ENCODE assay signal across 15 cellular contexts in the genomic region with DNA sequence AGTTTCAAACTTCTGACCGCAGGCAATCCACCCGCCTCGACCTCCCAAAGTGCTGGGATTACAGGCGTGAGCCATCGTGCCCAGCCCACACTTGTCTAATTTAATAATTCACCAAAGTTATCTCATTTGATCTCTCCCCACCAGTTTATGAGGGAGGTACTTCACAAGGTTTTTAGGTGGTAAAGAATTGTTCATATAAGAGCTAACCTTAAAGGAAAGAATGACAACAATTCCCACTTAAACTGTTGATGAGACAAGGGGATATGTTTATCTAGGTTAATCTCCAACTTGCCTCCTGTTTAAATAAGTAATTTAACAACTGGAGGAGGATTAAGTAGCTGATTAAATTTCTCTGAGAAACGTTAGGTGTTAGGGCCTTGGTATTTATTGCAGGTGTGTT.
DNase-seq lines count a peak whose midpoint lies in the region; ATAC-seq and TF ChIP-seq lines count a peak whose summit lies in the region.
"Had no signal": no experiment of that assay in that cellular context is flagged by ENCODE, and none has a peak within 500 bp of the region (broad histone marks: within the 10 kb centered on the region; RNA-seq: fewer than 3 reads in every experiment).

No MANE protein-coding gene starts in this region.

- H2BK15ac ChIP-seq in mesendoderm (replicated peaks; ENCODE audit: low read depth) = no peak overlapping the region

- no peak overlapping the region for H2AK5ac ChIP-seq in mesendoderm (ENCODE audit: low read length)

- H3K4me3 ChIP-seq in HEK293 (ENCODE audit: low read depth, low read length) = no peak overlapping the region
- no peak overlapping the region for H3K4me3 ChIP-seq in endodermal cell (ENCODE audit: low read length)
- H3K4me3 ChIP-seq in mesendoderm (ENCODE audit: low read length) = no peak overlapping the region
- H3K4me3 ChIP-seq in GM23338 = no peak overlapping the region

- H3K9ac ChIP-seq in endodermal cell (ENCODE audit: extremely low read depth, low read length, poor library complexity, severe bottlenecking) = no peak overlapping the region
- no peak overlapping the region for H3K9ac ChIP-seq in mesendoderm (ENCODE audit: low read length)

- H3F3A ChIP-seq in GM23338 (replicated peaks; ENCODE audit: low read depth) = no peaks in the 10 kb centered on the region

- CTCF ChIA-PET in HEK293 (lab: Yijun Ruan, JAX) = interaction anchor here (0.6 to 1.0 kb wide), 3 partner anchors 19 to 174 kb away, joined by 3 to 4 read pairs (median 4); no protein-coding TSS in a partner anchor

- TF ChIP-seq CTCF in HEK293 (tag by site-specific recombination; IDR thresholded peaks at IDR 0.05) = no peak
- TF ChIP-seq CTCF in endodermal cell (conservative IDR thresholded peaks at IDR 0.05) = no peak
- no peak for TF ChIP-seq CTCF in GM23338 (conservative IDR thresholded peaks at IDR 0.05; ENCODE audit: low read depth in 2 of 2)

- no peaks in the 10 kb centered on the region for H3K79me1 ChIP-seq in mesendoderm (ENCODE audit: low read length)

- H3K79me2 ChIP-seq in mesendoderm (ENCODE audit: control insufficient read depth, insufficient read depth, low read length) = no peaks in the 10 kb centered on the region
- no peaks in the 10 kb centered on the region for H3K79me2 ChIP-seq in GM23338 (replicated peaks; ENCODE audit: insufficient read depth)

- WGBS in endodermal cell (ENCODE audit: insufficient coverage in 1 of 2, insufficient read length in 1 of 2), 2 experiments = 82% methylated on average over 4 of the region's 6 CpGs; no CpG with 5 or more reads in 1 of the 2 experiments
- whole genome bisulfite sequencing in mesendoderm (ENCODE audit: extremely low coverage, insufficient coverage, low lambda C conversion rate) = no CpG with 5 or more reads among the region's 6 CpGs

- no peaks in the 10 kb centered on the region for H3K9me2 ChIP-seq in GM23338 (ENCODE audit: insufficient read depth)

- DNase-seq in endodermal cell (no peak), mesendoderm (peak; percentile 16), GM23338 (ENCODE audit: low spot score) (no peak), NCI-H446 treated with DMSO at 0.1 percent for 48 hours (lab: John Stamatoyannopoulos, UW) (no peak)
- DNase-seq: AML-193; Caco-2; CD4-positive, alpha-beta T cell; DMS153; DMS79; GDM1; GOT3; H9 had no signal

- no peak overlapping the region for H4K8ac ChIP-seq in mesendoderm (ENCODE audit: low read depth, low read length)

- H3K36me3 Mint-ChIP-seq in endodermal cell (ENCODE audit: low read depth) (no peaks in the 10 kb centered on the region), GM23338 (ENCODE audit: low read depth) (no peaks in the 10 kb centered on the region)

- no peaks in the 10 kb centered on the region for H3K27me3 ChIP-seq in endodermal cell (ENCODE audit: control insufficient read depth, insufficient read depth, low read length, poor library complexity, severe bottlenecking)
- no peaks in the 10 kb centered on the region for H3K27me3 ChIP-seq in mesendoderm (ENCODE audit: insufficient read depth, low read length, poor library complexity)
- no peaks in the 10 kb centered on the region for H3K27me3 ChIP-seq in GM23338 (ENCODE audit: insufficient read depth)

- H2BK5ac ChIP-seq in mesendoderm (ENCODE audit: low read length) = no peak overlapping the region

- no peak overlapping the region for H3K4ac ChIP-seq in mesendoderm (ENCODE audit: low read depth, low read length)

- H3K36me3 ChIP-seq in HEK293 (ENCODE audit: control insufficient read depth in 2 of 2, insufficient read depth in 1 of 2, low read length in 2 of 2) (no peaks in the 10 kb centered on the region), endodermal cell (ENCODE audit: control insufficient read depth, insufficient read depth, low read length) (no peaks in the 10 kb centered on the region), mesendoderm (ENCODE audit: control insufficient read depth, insufficient read depth, low read length) (no peaks in the 10 kb centered on the region), GM23338 (ENCODE audit: insufficient read depth) (no peaks in the 10 kb centered on the region)

- H3K4me1 ChIP-seq in HEK293 (ENCODE audit: control insufficient read depth, insufficient read depth, low read length) (0 out of 2 replicates have a peak, but pooled peaks cover 4% of the 10 kb centered on the region), endodermal cell (ENCODE audit: control insufficient read depth, insufficient read depth, low read length) (no peaks in the 10 kb centered on the region), mesendoderm (ENCODE audit: control insufficient read depth, low read depth, low read length) (no peaks in the 10 kb centered on the region), GM23338 (ENCODE audit: insufficient read depth) (no peaks in the 10 kb centered on the region; the same call in 1 of the 2 replicates)
- H3K4me1 ChIP-seq: Caco-2 had no signal

- no peaks in the 10 kb centered on the region for H3K27me3 Mint-ChIP-seq in endodermal cell (ENCODE audit: insufficient read depth)
- H3K27me3 Mint-ChIP-seq in GM23338 (ENCODE audit: insufficient read depth, low read depth, poor library complexity) = no peaks in the 10 kb centered on the region
- H3K27me3 Mint-ChIP-seq: CD4-positive, alpha-beta T cell had no signal

- H4K20me1 ChIP-seq in GM23338 (replicated peaks; ENCODE audit: insufficient read depth) = no peaks in the 10 kb centered on the region

- POLR2A ChIA-PET in HEK293 (lab: Yijun Ruan, JAX) = no interaction called here

- H3K4me1 Mint-ChIP-seq in endodermal cell = peaks cover 27% of the 10 kb centered on the region
- H3K4me1 Mint-ChIP-seq in GM23338 = no peaks in the 10 kb centered on the region; the same call in 2 of the 3 replicates

- H3K9me3 ChIP-seq in HEK293 (ENCODE audit: control insufficient read depth, insufficient read depth, low read depth, low read length) = no peaks in the 10 kb centered on the region
- no peaks in the 10 kb centered on the region for H3K9me3 ChIP-seq in endodermal cell (ENCODE audit: control insufficient read depth, low read length)
- H3K9me3 ChIP-seq: Caco-2 had no signal

- H3K9me3 Mint-ChIP-seq in endodermal cell (no peaks in the 10 kb centered on the region), GM23338 (no peaks in the 10 kb centered on the region)
- H3K9me3 Mint-ChIP-seq: CD4-positive, alpha-beta T cell had no signal

- ATAC-seq in GM23338 (no peak), GM18519 (IDR thresholded peaks at IDR 0.05; ENCODE audit: low FRiP score, unreplicated experiment) (no peak)

- H3K56ac ChIP-seq in mesendoderm (ENCODE audit: low read length) = no peak overlapping the region

- H3K4me2 ChIP-seq in mesendoderm (ENCODE audit: low read length) (no peak overlapping the region), GM23338 (no peak overlapping the region)

- H4K5ac ChIP-seq in mesendoderm (ENCODE audit: low read length) = no peak overlapping the region

- H3K23ac ChIP-seq in mesendoderm (ENCODE audit: low read length) = no peak overlapping the region

- H3K4me3 Mint-ChIP-seq in endodermal cell = peak overlapping the region; percentile 6
- no peak overlapping the region for H3K4me3 Mint-ChIP-seq in GM23338
- H3K4me3 Mint-ChIP-seq: CD4-positive, alpha-beta T cell; H9 had no signal

- H3K27ac ChIP-seq in HEK293 (ENCODE audit: extremely low read depth, low read depth, low read length) (no peak overlapping the region), endodermal cell (ENCODE audit: low read depth, low read length) (no peak overlapping the region), mesendoderm (ENCODE audit: low read depth, low read length) (no peak overlapping the region), GM23338 (ENCODE audit: low read depth) (no peak overlapping the region)
- H3K27ac ChIP-seq: C4-2B had no signal

- H2BK120ac ChIP-seq in mesendoderm (ENCODE audit: low read depth, low read length) = no peak overlapping the region

- peak overlapping the region; percentile 72 for H3K27ac Mint-ChIP-seq in endodermal cell
- no peak overlapping the region for H3K27ac Mint-ChIP-seq in GM23338
- H3K27ac Mint-ChIP-seq: CD4-positive, alpha-beta T cell had no signal

- H2AFZ ChIP-seq in GM23338 = no peak overlapping the region

- no peak overlapping the region for H3K18ac ChIP-seq in mesendoderm (ENCODE audit: low read length)

TF ChIP-seq in HEK293, 187 proteins besides CTCF, POLR2A, EP300 and RAD21:
- no peak for TF ChIP-seq ZNF48 (tag by site-specific recombination; IDR thresholded peaks at IDR 0.05)
- TF ChIP-seq TCF7L2 (IDR thresholded peaks at IDR 0.05; ENCODE audit: borderline replicate concordance, low read depth, low read length) = peak; percentile 46; the same call in 1 of the 2 replicates

TF ChIP-seq in GM23338, 12 proteins besides CTCF, POLR2A, EP300 and RAD21 (continues in another document):
- TF ChIP-seq ZNF114 (CRISPR knock-in tag; IDR thresholded peaks at IDR 0.05) (no peak), EZH2phosphoT487 (IDR thresholded peaks at IDR 0.05; ENCODE audit: unreplicated experiment) (no peak), CREB1 (CRISPR knock-in tag; IDR thresholded peaks at IDR 0.05; ENCODE audit: low read depth) (no peak), POLR2AphosphoS5 (IDR thresholded peaks at IDR 0.05; ENCODE audit: low read depth) (no peak), NANOG (IDR thresholded peaks at IDR 0.05; ENCODE audit: borderline replicate concordance) (no peak)
- TF ChIP-seq, protein P1, sequence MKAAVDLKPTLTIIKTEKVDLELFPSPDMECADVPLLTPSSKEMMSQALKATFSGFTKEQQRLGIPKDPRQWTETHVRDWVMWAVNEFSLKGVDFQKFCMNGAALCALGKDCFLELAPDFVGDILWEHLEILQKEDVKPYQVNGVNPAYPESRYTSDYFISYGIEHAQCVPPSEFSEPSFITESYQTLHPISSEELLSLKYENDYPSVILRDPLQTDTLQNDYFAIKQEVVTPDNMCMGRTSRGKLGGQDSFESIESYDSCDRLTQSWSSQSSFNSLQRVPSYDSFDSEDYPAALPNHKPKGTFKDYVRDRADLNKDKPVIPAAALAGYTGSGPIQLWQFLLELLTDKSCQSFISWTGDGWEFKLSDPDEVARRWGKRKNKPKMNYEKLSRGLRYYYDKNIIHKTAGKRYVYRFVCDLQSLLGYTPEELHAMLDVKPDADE (IDR thresholded peaks at IDR 0.05) = no peak
